9 cellular contexts compared by ENCODE assay signal in genomic region chr19:14149011-14149410, GRCh38. TPM values are rescaled to one million over a fixed set of nuclear protein-coding genes. Genes with fewer than 3 reads are reported as not detected.
DNase-seq lines count a peak whose midpoint lies in the region; ATAC-seq and TF ChIP-seq lines count a peak whose summit lies in the region.
"Had no signal": no experiment of that assay in that cellular context is flagged by ENCODE, and none has a peak within 500 bp of the region (broad histone marks: within the 10 kb centered on the region; RNA-seq: fewer than 3 reads in every experiment).

No MANE protein-coding gene starts in this region.

- WGBS in heart right ventricle, 2 donors = 75 to 79% methylated on average over 10 of the region's 10 CpGs

- H3K4me3 ChIP-seq in heart right ventricle = peak overlapping the region in 6 of 10 donors; percentile 15 to 41 (median 32)
- peak overlapping the region; percentile 44 for H3K4me3 ChIP-seq in effector memory CD4-positive, alpha-beta T cell (ENCODE audit: insufficient read depth, low read depth, low read length, poor library complexity, severe bottlenecking)
- H3K4me3 ChIP-seq in vagina = peak overlapping the region; percentile 26 to 28

- peak in 5 of 8 donors; percentile 3 to 23 (median 4) for ATAC-seq in heart right ventricle
- ATAC-seq in Right ventricle myocardium superior (ENCODE audit: poor library complexity) = no peak
- no peak for ATAC-seq in HG02973 (IDR thresholded peaks at IDR 0.05; ENCODE audit: unreplicated experiment)
- ATAC-seq in HG02885 (IDR thresholded peaks at IDR 0.05; ENCODE audit: poor library complexity, unreplicated experiment) = no peak

- H3K36me3 Mint-ChIP-seq in nephron (ENCODE audit: low read depth) = peaks cover 13% of the 10 kb centered on the region

- H3K27me3 ChIP-seq in heart right ventricle = no peaks in the 10 kb centered on the region
- H3K27me3 ChIP-seq in effector memory CD4-positive, alpha-beta T cell (replicated peaks; ENCODE audit: control insufficient read depth, insufficient read depth, low read length, poor library complexity, severe bottlenecking) = no peaks in the 10 kb centered on the region
- H3K27me3 ChIP-seq in vagina = no peaks in the 10 kb centered on the region

- H3K27ac ChIP-seq in heart right ventricle (peak overlapping the region; percentile 54 to 90 (median 86)), vagina (peak overlapping the region; percentile 86)
- H3K27ac ChIP-seq in effector memory CD4-positive, alpha-beta T cell (ENCODE audit: insufficient read depth, low read length, poor library complexity, severe bottlenecking) = peak overlapping the region; percentile 89

- TF ChIP-seq POLR2A in vagina (IDR thresholded peaks at IDR 0.05) = no peak

- peaks cover 4% of the 10 kb centered on the region for H3K27me3 Mint-ChIP-seq in nephron (ENCODE audit: low read depth)

- peak overlapping the region in 2 of 3 experiments; percentile 14 to 68 for H3K27ac Mint-ChIP-seq in nephron

- H3K4me1 Mint-ChIP-seq in nephron = peaks cover 18% of the 10 kb centered on the region

- TF ChIP-seq CTCF in heart right ventricle (IDR thresholded peaks at IDR 0.05) (no peak), nephron (IDR thresholded peaks at IDR 0.05; ENCODE audit: unreplicated experiment in 3 of 3) (no peak), vagina (IDR thresholded peaks at IDR 0.05) (no peak)

- H3K4me3 Mint-ChIP-seq in nephron = no peak overlapping the region

- intact Hi-C loops in heart right ventricle (cut with DNase I) (loop anchor here (2.0 to 10.0 kb wide), 11 partner anchors 48 to 336 kb away; partner anchors contain the start of genes DDX39A (in 2 of the 10) and ADGRL1 (in 1 of the 10)), Right ventricle myocardium superior (cut with DNase I) (loop anchor here (5.0 kb wide), 1 partner anchor 198 kb away; no protein-coding TSS in a partner anchor), vagina (cut with DNase I) (loop anchor here (5.0 to 10.0 kb wide), 2 partner anchors 198 to 326 kb away; partner anchors contain the start of gene PTGER1)

- no peak for DNase-seq in heart right ventricle
- DNase-seq in Right ventricle myocardium superior = no peak
- DNase-seq in effector memory CD4-positive, alpha-beta T cell = no peak
- DNase-seq in vagina (ENCODE audit: extremely low spot score in 2 of 2) = no peak
- no peak for DNase-seq in NCI-H510A (lab: John Stamatoyannopoulos, UW)
- DNase-seq: activated gamma-delta T cell had no signal

- H3K9me3 Mint-ChIP-seq in nephron = no peaks in the 10 kb centered on the region

- peaks cover 0 to 23% (median 0%) of the 10 kb centered on the region in 9 donors for H3K36me3 ChIP-seq in heart right ventricle
- H3K36me3 ChIP-seq in effector memory CD4-positive, alpha-beta T cell (ENCODE audit: control insufficient read depth, insufficient read depth, low read length) = no peaks in the 10 kb centered on the region
- no peaks in the 10 kb centered on the region for H3K36me3 ChIP-seq in vagina

- no peaks in the 10 kb centered on the region for H3K9me3 ChIP-seq in heart right ventricle
- no peaks in the 10 kb centered on the region for H3K9me3 ChIP-seq in effector memory CD4-positive, alpha-beta T cell (ENCODE audit: control insufficient read depth, low read length)
- no peaks in the 10 kb centered on the region for H3K9me3 ChIP-seq in vagina

- H3K4me1 ChIP-seq in heart right ventricle (peaks cover 2 to 47% (median 32%) of the 10 kb centered on the region in 9 donors), vagina (peaks cover 29% of the 10 kb centered on the region)
- H3K4me1 ChIP-seq in effector memory CD4-positive, alpha-beta T cell (ENCODE audit: control insufficient read depth, insufficient read depth, low read length, poor library complexity, severe bottlenecking) = peaks cover 27% of the 10 kb centered on the region

RNA-seq across cellular contexts. Expression of gene ASF1B, which starts 12.6 kb away (rescaled TPM):
- total RNA-seq in heart right ventricle = 1 to 10 TPM in 3 of 10 donors, under 1 TPM in 7; 0.17 to 5.6 (median 0.63) TPM
- polyA plus RNA-seq in heart right ventricle = under 1 TPM; 0.59 to 0.90 TPM
- total RNA-seq in Right ventricle myocardium superior = 1.00 TPM
- total RNA-seq in vagina = 1.7 TPM

RNA-seq across cellular contexts. Expression of gene PRKACA, which starts 31.4 kb away (rescaled TPM):
- 100 to 1,000 TPM; 473 to 691 (median 518) TPM for total RNA-seq in heart right ventricle
- 100 to 1,000 TPM; 196 to 214 TPM for polyA plus RNA-seq in heart right ventricle
- total RNA-seq in Right ventricle myocardium superior = 460 TPM
- total RNA-seq in vagina = 28.0 TPM

RNA-seq across cellular contexts. Expression of gene ADGRL1, which starts 57.0 kb away (rescaled TPM):
- total RNA-seq in heart right ventricle (10 to 100 TPM in 9 of 10 donors, 1 to 10 TPM in 1; 9.0 to 31.9 (median 13.1) TPM), Right ventricle myocardium superior (20.0 TPM), vagina (23.3 TPM)
- 10 to 100 TPM in 1 of 2 donors, 1 to 10 TPM in 1; 5.1 to 12.5 TPM for polyA plus RNA-seq in heart right ventricle

RNA-seq across cellular contexts. Expression of gene SAMD1, which starts 58.5 kb away (rescaled TPM):
- total RNA-seq in heart right ventricle (10 to 100 TPM; 26.7 to 53.0 (median 33.7) TPM), Right ventricle myocardium superior (51.1 TPM), vagina (6.9 TPM)
- polyA plus RNA-seq in heart right ventricle = 10 to 100 TPM; 34.4 to 55.3 TPM

Comparison
In these comparisons a context has a peak if more than half of its experiments do, and no peak if none do; other contexts are left out.
1. ATAC-seq: peak in heart right ventricle (5 of 8); none in Right ventricle myocardium superior (single experiment), HG02973 (single experiment) and HG02885 (single experiment).
2. RNA of gene PRKACA, which starts 31.4 kb away (total RNA-seq): 473 to 691 TPM in heart right ventricle and 460 TPM in Right ventricle myocardium superior (single experiment); 28.0 TPM in vagina (single experiment); every median in the first group is over 10 times any median in the second.
3. Peak in every context shown above with its lines, with median percentiles within 50 percentile points of each other: H3K27ac ChIP-seq and H3K4me3 ChIP-seq.